Comparison of ENCODE assay signal across 16 cellular contexts in genomic region chr20:53032021-53033001, GRCh38.
DNase-seq lines count a peak whose midpoint lies in the region; ATAC-seq and TF ChIP-seq lines count a peak whose summit lies in the region.
"Had no signal": no experiment of that assay in that cellular context is flagged by ENCODE, and none has a peak within 500 bp of the region (broad histone marks: within the 10 kb centered on the region; RNA-seq: fewer than 3 reads in every experiment).

No MANE protein-coding gene starts in this region.

- H4K8ac ChIP-seq in mesendoderm (ENCODE audit: low read depth, low read length): no peak overlapping the region

- no peak for TF ChIP-seq CTCF in HEK293 (tag by site-specific recombination; IDR thresholded peaks at IDR 0.05)
- no peak for TF ChIP-seq CTCF in astrocyte of the spinal cord (IDR thresholded peaks at IDR 0.05; ENCODE audit: low read depth, low read length)
- TF ChIP-seq CTCF in right atrium auricular region (IDR thresholded peaks at IDR 0.05): no peak
- no peak for TF ChIP-seq CTCF in sigmoid colon (IDR thresholded peaks at IDR 0.05)
- no peak for TF ChIP-seq CTCF in GM23338 (conservative IDR thresholded peaks at IDR 0.05; ENCODE audit: low read depth in 2 of 2)

- H2AK5ac ChIP-seq in mesendoderm (ENCODE audit: low read length): no peak overlapping the region

- no peaks in the 10 kb centered on the region for H4K20me1 ChIP-seq in GM23338 (replicated peaks; ENCODE audit: insufficient read depth)

- no peaks in the 10 kb centered on the region for H3K79me1 ChIP-seq in mesendoderm (ENCODE audit: low read length)

- no peak overlapping the region for H4K5ac ChIP-seq in mesendoderm (ENCODE audit: low read length)

- H3K23ac ChIP-seq in mesendoderm (ENCODE audit: low read length): no peak overlapping the region

- H3K4me3 ChIP-seq in HEK293 (ENCODE audit: low read depth, low read length): no peak overlapping the region
- H3K4me3 ChIP-seq in astrocyte of the spinal cord (ENCODE audit: low read depth, low read length): no peak overlapping the region
- no peak overlapping the region for H3K4me3 ChIP-seq in right atrium auricular region
- no peak overlapping the region for H3K4me3 ChIP-seq in sigmoid colon
- H3K4me3 ChIP-seq in mesendoderm (ENCODE audit: low read length): no peak overlapping the region
- no peak overlapping the region for H3K4me3 ChIP-seq in GM23338
- H3K4me3 ChIP-seq: tibial artery had no signal

- DNase-seq in astrocyte of the spinal cord (ENCODE audit: low read depth, low spot score): peak; percentile 59
- DNase-seq in right atrium auricular region (ENCODE audit: low spot score): peak; percentile 72
- peak; percentile 79 for DNase-seq in sigmoid colon
- no peak for DNase-seq in mesendoderm
- DNase-seq in GM23338 (ENCODE audit: low spot score): no peak
- DNase-seq in ACHN: no peak
- DNase-seq: activated CD4-positive, alpha-beta T cell treated with anti-CD3 and anti-CD28 coated beads for 48 hours; activated naive CD8-positive, alpha-beta T cell treated with anti-CD3 and anti-CD28 coated beads, Interleukin-2, amount 10 ng/mL, durations not matched to agents 7 days and 5 days; COR-L47; effector CD8-positive, alpha-beta T cell; immature natural killer cell; NCI-H1105; NCI-H774 had no signal

- no peaks in the 10 kb centered on the region for H3K9me2 ChIP-seq in GM23338 (ENCODE audit: insufficient read depth)

- H3K9me3 ChIP-seq in HEK293 (ENCODE audit: control insufficient read depth, insufficient read depth, low read depth, low read length) (no peaks in the 10 kb centered on the region), right atrium auricular region (no peaks in the 10 kb centered on the region), sigmoid colon (no peaks in the 10 kb centered on the region)
- H3K9me3 ChIP-seq: tibial artery had no signal

- H3F3A ChIP-seq in GM23338 (replicated peaks; ENCODE audit: low read depth): no peaks in the 10 kb centered on the region

- H2BK5ac ChIP-seq in mesendoderm (ENCODE audit: low read length): no peak overlapping the region

- H3K27me3 ChIP-seq in right atrium auricular region (no peaks in the 10 kb centered on the region), sigmoid colon (no peaks in the 10 kb centered on the region), mesendoderm (ENCODE audit: insufficient read depth, low read length, poor library complexity) (no peaks in the 10 kb centered on the region), GM23338 (ENCODE audit: insufficient read depth) (no peaks in the 10 kb centered on the region)
- H3K27me3 ChIP-seq: tibial artery had no signal

- H3K56ac ChIP-seq in mesendoderm (ENCODE audit: low read length): no peak overlapping the region

- POLR2A ChIA-PET in HEK293 (lab: Yijun Ruan, JAX): no interaction called here

- no peak for ATAC-seq in HG02973 (IDR thresholded peaks at IDR 0.05; ENCODE audit: unreplicated experiment)
- ATAC-seq in GM23338: no peak

- no peak overlapping the region for H2BK120ac ChIP-seq in mesendoderm (ENCODE audit: low read depth, low read length)

- H2BK15ac ChIP-seq in mesendoderm (replicated peaks; ENCODE audit: low read depth): no peak overlapping the region

- no peak overlapping the region for H3K4me3 Mint-ChIP-seq in GM23338
- H3K4me3 Mint-ChIP-seq: activated naive CD8-positive, alpha-beta T cell treated with anti-CD3 and anti-CD28 coated beads, Interleukin-2, amount 10 ng/mL, durations not matched to agents 7 days and 5 days; immature natural killer cell had no signal

- H3K36me3 ChIP-seq in HEK293 (ENCODE audit: control insufficient read depth in 2 of 2, insufficient read depth in 1 of 2, low read length in 2 of 2) (no peaks in the 10 kb centered on the region), right atrium auricular region (no peaks in the 10 kb centered on the region), sigmoid colon (no peaks in the 10 kb centered on the region), mesendoderm (ENCODE audit: control insufficient read depth, insufficient read depth, low read length) (no peaks in the 10 kb centered on the region), GM23338 (ENCODE audit: insufficient read depth) (no peaks in the 10 kb centered on the region)
- H3K36me3 ChIP-seq: tibial artery had no signal

- in situ Hi-C loops in astrocyte of the spinal cord (cut with HindIII; ENCODE audit: low sequenced_read_pairs) (no loop called here), ACHN (cut with HindIII; ENCODE audit: low pct_ligation_motif_present, low pct_unique_long_range_greater_than_20kb, low sequenced_read_pairs) (no loop called here)

- no peak overlapping the region for H3K9ac ChIP-seq in mesendoderm (ENCODE audit: low read length)

- no peak overlapping the region for H3K4ac ChIP-seq in mesendoderm (ENCODE audit: low read depth, low read length)

- peaks cover 2% of the 10 kb centered on the region for H3K27me3 Mint-ChIP-seq in GM23338 (ENCODE audit: insufficient read depth, low read depth, poor library complexity)
- H3K27me3 Mint-ChIP-seq: activated naive CD8-positive, alpha-beta T cell treated with anti-CD3 and anti-CD28 coated beads, Interleukin-2, amount 10 ng/mL, durations not matched to agents 7 days and 5 days had no signal

- no peak for TF ChIP-seq EP300 in sigmoid colon (IDR thresholded peaks at IDR 0.05)

- no peak overlapping the region for H3K27ac Mint-ChIP-seq in GM23338
- H3K27ac Mint-ChIP-seq: activated naive CD8-positive, alpha-beta T cell treated with anti-CD3 and anti-CD28 coated beads, Interleukin-2, amount 10 ng/mL, durations not matched to agents 7 days and 5 days; immature natural killer cell had no signal

- H3K36me3 Mint-ChIP-seq in GM23338 (ENCODE audit: low read depth): no peaks in the 10 kb centered on the region
- H3K36me3 Mint-ChIP-seq: activated naive CD8-positive, alpha-beta T cell treated with anti-CD3 and anti-CD28 coated beads, Interleukin-2, amount 10 ng/mL, durations not matched to agents 7 days and 5 days; immature natural killer cell had no signal

- CTCF ChIA-PET in HEK293 (lab: Yijun Ruan, JAX): no interaction called here

- 67 to 78% methylated on average over 17 of the region's 17 CpGs for WGBS in sigmoid colon, 2 donors
- WGBS in mesendoderm (ENCODE audit: extremely low coverage, insufficient coverage, low lambda C conversion rate): no CpG with 5 or more reads among the region's 17 CpGs

- no peak overlapping the region for H3K18ac ChIP-seq in mesendoderm (ENCODE audit: low read length)

- intact Hi-C loops in sigmoid colon (cut with DNase I): no loop called here

- no peak overlapping the region for H2AFZ ChIP-seq in GM23338

- H3K4me1 ChIP-seq in HEK293 (ENCODE audit: control insufficient read depth, insufficient read depth, low read length) (no peaks in the 10 kb centered on the region; the same call in 1 of the 2 replicates), right atrium auricular region (no peaks in the 10 kb centered on the region), sigmoid colon (no peaks in the 10 kb centered on the region), mesendoderm (ENCODE audit: control insufficient read depth, low read depth, low read length) (no peaks in the 10 kb centered on the region), GM23338 (ENCODE audit: insufficient read depth) (no peaks in the 10 kb centered on the region)

- TF ChIP-seq POLR2A in sigmoid colon (IDR thresholded peaks at IDR 0.05): no peak

- no peak overlapping the region for H3K27ac ChIP-seq in HEK293 (ENCODE audit: extremely low read depth, low read depth, low read length)
- peak overlapping the region in 1 of 2 donors; percentile 67 for H3K27ac ChIP-seq in right atrium auricular region
- peak overlapping the region in 3 of 4 donors; percentile 8 to 49 (median 37) for H3K27ac ChIP-seq in sigmoid colon
- H3K27ac ChIP-seq in mesendoderm (ENCODE audit: low read depth, low read length): no peak overlapping the region
- no peak overlapping the region for H3K27ac ChIP-seq in GM23338 (ENCODE audit: low read depth)

- H3K4me1 Mint-ChIP-seq in GM23338: peaks cover 6% of the 10 kb centered on the region
- H3K4me1 Mint-ChIP-seq: immature natural killer cell had no signal

- H3K79me2 ChIP-seq in mesendoderm (ENCODE audit: control insufficient read depth, insufficient read depth, low read length) (no peaks in the 10 kb centered on the region), GM23338 (replicated peaks; ENCODE audit: insufficient read depth) (no peaks in the 10 kb centered on the region)

- H3K4me2 ChIP-seq in mesendoderm (ENCODE audit: low read length) (no peak overlapping the region), GM23338 (no peak overlapping the region)

- no peaks in the 10 kb centered on the region for H3K9me3 Mint-ChIP-seq in GM23338
- H3K9me3 Mint-ChIP-seq: activated naive CD8-positive, alpha-beta T cell treated with anti-CD3 and anti-CD28 coated beads, Interleukin-2, amount 10 ng/mL, durations not matched to agents 7 days and 5 days; immature natural killer cell had no signal

TF ChIP-seq in HEK293, 187 proteins besides CTCF, POLR2A, EP300 and RAD21:
- TF ChIP-seq ZFHX2 (tag by site-specific recombination; conservative IDR thresholded peaks at IDR 0.05) (peak; percentile 62), ZNF830 (tag by site-specific recombination; IDR thresholded peaks at IDR 0.05; ENCODE audit: low read depth) (no peak), EGR2 (tag by site-specific recombination; IDR thresholded peaks at IDR 0.05; ENCODE audit: low read depth) (0 out of 2 replicates have a peak, but pooled peaks have one; percentile 15), ZNF664 (tag by site-specific recombination; IDR thresholded peaks at IDR 0.05) (no peak)

TF ChIP-seq in GM23338, 12 proteins besides CTCF, POLR2A, EP300 and RAD21 (continues in another document):
- TF ChIP-seq EZH2phosphoT487 (IDR thresholded peaks at IDR 0.05; ENCODE audit: unreplicated experiment): no peak
- no peak for TF ChIP-seq ZNF114 (CRISPR knock-in tag; IDR thresholded peaks at IDR 0.05)

Comparison
In these comparisons a context has a peak if more than half of its experiments do, and no peak if none do; other contexts are left out.
1. H3K27ac ChIP-seq: peak in sigmoid colon (3 of 4); none in HEK293 (single experiment), mesendoderm (single experiment) and GM23338 (single experiment).
2. DNase-seq: peak in astrocyte of the spinal cord (single experiment), right atrium auricular region (single experiment) and sigmoid colon (single experiment); none in mesendoderm (single experiment), GM23338 (single experiment) and ACHN (single experiment).